In genomic region chr3:108477511-108478147, GRCh38 we compare ENCODE assay signal across 8 cellular contexts. TPM values are rescaled to one million over a fixed set of nuclear protein-coding genes. Genes with fewer than 3 reads are reported as not detected.
A peak's percentile ranks its signal among the peaks of the same experiment; 100 is the strongest.
DNase-seq lines count a peak whose midpoint lies in the region; ATAC-seq and TF ChIP-seq lines count a peak whose summit lies in the region.

No MANE protein-coding gene starts in this region.

- H3K4me3 ChIP-seq in Panc1 (ENCODE audit: low read depth in 2 of 2, low read length in 2 of 2) (no peak overlapping the region), fibroblast of lung (replicated peaks in 1 of 4; ENCODE audit: control extremely low read depth in 1 of 4, insufficient read depth in 1 of 4, low read depth in 3 of 4, low read length in 4 of 4) (no peak overlapping the region), neutrophil (ENCODE audit: low read depth in 1 of 2, low read length in 1 of 2) (no peak overlapping the region)

- H3K79me2 ChIP-seq in fibroblast of lung (ENCODE audit: control insufficient read depth, insufficient read depth, low read length) = no peaks in the 10 kb centered on the region

- no TSS peak for BruUV-seq in Panc1 (replicated peaks; lab: Mats Ljungman, UMichigan)

- no peaks in the 10 kb centered on the region for H4K20me1 ChIP-seq in fibroblast of lung (ENCODE audit: control insufficient read depth, extremely low read depth, insufficient read depth, low read length)

- POLR2A ChIA-PET in Panc1 (lab: Charles Lee) = no interaction called here

- H3K27me3 ChIP-seq in Panc1 (ENCODE audit: control insufficient read depth, insufficient read depth, low read length) (no peaks in the 10 kb centered on the region), fibroblast of lung (ENCODE audit: control insufficient read depth, insufficient read depth, low read length) (no peaks in the 10 kb centered on the region), neutrophil (no peaks in the 10 kb centered on the region)

- H3K4me1 ChIP-seq in Panc1 (ENCODE audit: control insufficient read depth, insufficient read depth, low read length) (0 out of 2 replicates have a peak, but pooled peaks cover 1% of the 10 kb centered on the region), fibroblast of lung (ENCODE audit: control insufficient read depth, extremely low read depth, insufficient read depth, low read length) (no peaks in the 10 kb centered on the region), neutrophil (ENCODE audit: control insufficient read depth in 1 of 2, insufficient read depth in 1 of 2, low read depth in 1 of 2, low read length in 1 of 2) (no peaks in the 10 kb centered on the region)

- H3K9me3 ChIP-seq in Panc1 (ENCODE audit: control insufficient read depth, insufficient read depth, low read depth, low read length) (peaks cover 10% of the 10 kb centered on the region; the same call in 1 of the 2 replicates), fibroblast of lung (ENCODE audit: control insufficient read depth, insufficient read depth, low read depth, low read length) (no peaks in the 10 kb centered on the region), neutrophil (no peaks in the 10 kb centered on the region)

- no peaks in the 10 kb centered on the region for H3K36me3 ChIP-seq in Panc1 (ENCODE audit: control insufficient read depth, insufficient read depth, low read length)
- H3K36me3 ChIP-seq in fibroblast of lung (ENCODE audit: control insufficient read depth, insufficient read depth, low read length) = no peaks in the 10 kb centered on the region
- no peaks in the 10 kb centered on the region for H3K36me3 ChIP-seq in neutrophil

- no peak overlapping the region for H3K4me2 ChIP-seq in fibroblast of lung (ENCODE audit: extremely low read depth, insufficient read depth, low read length)

- in situ Hi-C loops in Panc1 (cut with HindIII; ENCODE audit: low pct_unique_long_range_greater_than_20kb, low sequenced_read_pairs) = no loop called here

- H2AFZ ChIP-seq in fibroblast of lung (ENCODE audit: low read length) = no peak overlapping the region

- H3K27ac ChIP-seq in Panc1 (ENCODE audit: low read length) = no peak overlapping the region
- H3K27ac ChIP-seq in fibroblast of lung (ENCODE audit: insufficient read depth, low read length) = no peak overlapping the region
- H3K27ac ChIP-seq in neutrophil = no peak overlapping the region

- intact Hi-C loops in Panc1 (cut with micrococcal nuclease; ENCODE audit: unreplicated experiment) = loop anchor here (10.0 kb wide), 1 partner anchor 553 kb away; no protein-coding TSS in a partner anchor

- CTCF ChIA-PET in Panc1 (lab: Charles Lee) = interaction anchor here (0.8 to 1.1 kb wide), 4 partner anchors 9 to 550 kb away, joined by 3 to 6 read pairs (median 3); no protein-coding TSS in a partner anchor

- TF ChIP-seq CTCF in Panc1 (IDR thresholded peaks at IDR 0.05) = peak; percentile 88
- peak; percentile 79 to 83 for TF ChIP-seq CTCF in fibroblast of lung (conservative IDR thresholded peaks at IDR 0.05 in 1 of 2, IDR thresholded peaks at IDR 0.05 in 1 of 2; ENCODE audit: low read depth in 1 of 2, low read length in 2 of 2)
- TF ChIP-seq CTCF in neutrophil (IDR thresholded peaks at IDR 0.05) = peak; percentile 43

- DNase-seq in CD1c-positive myeloid dendritic cell (ENCODE audit: extremely low spot score) (peak; percentile 73), LHCN-M2 (ENCODE audit: low read depth) (peak; percentile 76), Panc1 (ENCODE audit: low read depth, low spot score) (no peak), activated T-cell treated with anti-CD3 and anti-CD28 coated beads for 48 hours (ENCODE audit: low read depth) (peak; percentile 45), fibroblast of lung (ENCODE audit: low read depth in 2 of 2) (peak; percentile 64 to 80), ureter (ENCODE audit: low spot score) (peak; percentile 56)

- H3K9ac ChIP-seq in fibroblast of lung (ENCODE audit: insufficient read depth, low read length) = no peak overlapping the region

- ATAC-seq in GM19438 (IDR thresholded peaks at IDR 0.05; ENCODE audit: low read depth, unreplicated experiment) (peak; percentile 65), Panc1 (0 out of 2 replicates have a peak, but pooled peaks have one; percentile 60)

RNA-seq across cellular contexts. Expression of gene MYH15, which starts 32.8 kb away (rescaled TPM):
- total RNA-seq in LHCN-M2 (2014; rRNA removed) = 5.2 and 5.6 TPM in 2 replicates
- polyA plus RNA-seq in LHCN-M2 (2012) = 0.22 TPM
- 1.2 TPM for total RNA-seq in Panc1 (2021; ENCODE audit: unreplicated experiment)
- polyA plus RNA-seq in Panc1 (2012; ENCODE audit: insufficient read length) = 0.40 TPM
- 0.17 and 0.26 TPM in 2 replicates for total RNA-seq in fibroblast of lung
- polyA plus RNA-seq in fibroblast of lung = 0.05 and 0.24 TPM in 2 replicates
- polyA plus RNA-seq in fibroblast of lung (2012) = 0.06 and 0.25 TPM in 2 replicates
- 0.19 and 0.51 TPM in 2 replicates for polyA minus RNA-seq in fibroblast of lung (ENCODE audit: low replicate concordance)
- 0.52 TPM for total RNA-seq in ureter
